In genomic region chr1:33577663-33578062, GRCh38 we compare ENCODE assay signal across 28 cellular contexts.
"Had no signal": no experiment of that assay in that cellular context is flagged by ENCODE, and none has a peak within 500 bp of the region (broad histone marks: within the 10 kb centered on the region; RNA-seq: fewer than 3 reads in every experiment).

No MANE protein-coding gene starts in this region.

- H3K4me1 ChIP-seq: colonic mucosa, uterus had no signal

- FAIRE-seq: frontal cortex, kidney had no signal

- H3K27ac Mint-ChIP-seq: activated CD8-positive, alpha-beta memory T cell treated with anti-CD3 and anti-CD28 coated beads, Interleukin-2, amount 10 ng/mL, durations not matched to agents 7 days and 5 days; activated CD8-positive, alpha-beta T cell treated with anti-CD3 and anti-CD28 coated beads for 36 hours; activated naive CD8-positive, alpha-beta T cell; natural killer cell; stimulated activated memory B cell treated with anti-CD40 and anti-IgM and Interleukin-4, amounts not matched to agents 10 μg/mL and 1 μg/mL and 100 μg/mL, for 72 hours; stimulated activated naive CD8-positive, alpha-beta T cell treated with anti-CD3 and anti-CD28 coated beads, Interleukin-15, amount 100 ng/mL, for 72 hours; T-helper 17 cell; type B pancreatic cell had no signal

- H3K27me3 ChIP-seq: cardiac muscle cell, colonic mucosa, uterus had no signal

- H3K4me2 ChIP-seq: smooth muscle cell had no signal

- ATAC-seq: activated CD8-positive, alpha-beta memory T cell treated with anti-CD3 and anti-CD28 coated beads, Interleukin-2, amount 10 ng/mL, durations not matched to agents 7 days and 5 days; activated CD8-positive, alpha-beta T cell treated with anti-CD3 and anti-CD28 coated beads for 36 hours; left colon; natural killer cell; sciatic nerve; stimulated activated memory B cell treated with anti-CD40 and anti-IgM and Interleukin-4, amounts not matched to agents 10 μg/mL and 1 μg/mL and 100 μg/mL, for 72 hours; stimulated activated naive CD8-positive, alpha-beta T cell treated with anti-CD3 and anti-CD28 coated beads, Interleukin-15, amount 100 ng/mL, for 72 hours; T-helper 17 cell had no signal

- H3K27ac ChIP-seq: cardiac muscle cell, colonic mucosa, uterus had no signal

- H3K36me3 ChIP-seq: cardiac muscle cell, colonic mucosa, lower lobe of right lung, uterus had no signal

- DNase-seq: activated CD4-positive, alpha-beta T cell treated with anti-CD3 and anti-CD28 coated beads, Interleukin-2, amount 50 U/mL, for 1 hour; activated CD8-positive, alpha-beta memory T cell treated with anti-CD3 and anti-CD28 coated beads, Interleukin-2, amount 10 ng/mL, durations not matched to agents 7 days and 5 days; activated CD8-positive, alpha-beta T cell treated with anti-CD3 and anti-CD28 coated beads for 36 hours; activated effector memory CD4-positive, alpha-beta T cell treated with Interleukin-2 at 50 U/mL for 16 hours; activated naive CD4-positive, alpha-beta T cell treated with Interleukin-2 at 50 U/mL for 16 hours; anterior cingulate cortex; cerebellar nuclear complex; colonic mucosa; effector memory CD4-positive, alpha-beta T cell; kidney; left colon; lower lobe of right lung; mesenchymal stem cell; natural killer cell; stimulated activated CD4-positive, alpha-beta T cell treated with anti-CD3 and anti-CD28 coated beads, Interleukin-1b, Interleukin-23, amount 100 ng/mL, for 48 hours; stimulated activated CD4-positive, alpha-beta T cell treated with anti-CD3 and anti-CD28 coated beads, Interleukin-4, amount 100 ng/mL, for 4 hours; stimulated activated CD8-positive, alpha-beta memory T cell treated with anti-CD3 and anti-CD28 coated beads, Interleukin-4, amount 100 ng/mL, for 48 hours; stimulated activated naive CD8-positive, alpha-beta T cell treated with anti-CD3 and anti-CD28 coated beads, Interleukin-15, amount 100 ng/mL, for 72 hours; substantia nigra; T-helper 17 cell; uterus had no signal

- H3K4me3 Mint-ChIP-seq: activated CD8-positive, alpha-beta memory T cell treated with anti-CD3 and anti-CD28 coated beads, Interleukin-2, amount 10 ng/mL, durations not matched to agents 7 days and 5 days; activated CD8-positive, alpha-beta T cell treated with anti-CD3 and anti-CD28 coated beads for 36 hours; activated naive CD8-positive, alpha-beta T cell; natural killer cell; stimulated activated memory B cell treated with anti-CD40 and anti-IgM and Interleukin-4, amounts not matched to agents 10 μg/mL and 1 μg/mL and 100 μg/mL, for 72 hours; stimulated activated naive CD8-positive, alpha-beta T cell treated with anti-CD3 and anti-CD28 coated beads, Interleukin-15, amount 100 ng/mL, for 72 hours; T-helper 17 cell; type B pancreatic cell had no signal

- H3K9me3 Mint-ChIP-seq: activated CD8-positive, alpha-beta T cell treated with anti-CD3 and anti-CD28 coated beads for 36 hours; natural killer cell had no signal

- H3K36me3 Mint-ChIP-seq: activated CD8-positive, alpha-beta memory T cell treated with anti-CD3 and anti-CD28 coated beads, Interleukin-2, amount 10 ng/mL, durations not matched to agents 7 days and 5 days; activated naive CD8-positive, alpha-beta T cell; natural killer cell; stimulated activated memory B cell treated with anti-CD40 and anti-IgM and Interleukin-4, amounts not matched to agents 10 μg/mL and 1 μg/mL and 100 μg/mL, for 72 hours; type B pancreatic cell had no signal

- H3K4me3 ChIP-seq: cardiac muscle cell, colonic mucosa, lower lobe of right lung, smooth muscle cell, uterus had no signal

- H3K4me1 Mint-ChIP-seq: activated CD8-positive, alpha-beta memory T cell treated with anti-CD3 and anti-CD28 coated beads, Interleukin-2, amount 10 ng/mL, durations not matched to agents 7 days and 5 days; natural killer cell; stimulated activated memory B cell treated with anti-CD40 and anti-IgM and Interleukin-4, amounts not matched to agents 10 μg/mL and 1 μg/mL and 100 μg/mL, for 72 hours; stimulated activated naive CD8-positive, alpha-beta T cell treated with anti-CD3 and anti-CD28 coated beads, Interleukin-15, amount 100 ng/mL, for 72 hours; T-helper 17 cell had no signal

- H3K9me3 ChIP-seq: colonic mucosa, lower lobe of right lung, uterus had no signal
